ENCODE assay signal across 1 cellular context in the genomic region with DNA sequence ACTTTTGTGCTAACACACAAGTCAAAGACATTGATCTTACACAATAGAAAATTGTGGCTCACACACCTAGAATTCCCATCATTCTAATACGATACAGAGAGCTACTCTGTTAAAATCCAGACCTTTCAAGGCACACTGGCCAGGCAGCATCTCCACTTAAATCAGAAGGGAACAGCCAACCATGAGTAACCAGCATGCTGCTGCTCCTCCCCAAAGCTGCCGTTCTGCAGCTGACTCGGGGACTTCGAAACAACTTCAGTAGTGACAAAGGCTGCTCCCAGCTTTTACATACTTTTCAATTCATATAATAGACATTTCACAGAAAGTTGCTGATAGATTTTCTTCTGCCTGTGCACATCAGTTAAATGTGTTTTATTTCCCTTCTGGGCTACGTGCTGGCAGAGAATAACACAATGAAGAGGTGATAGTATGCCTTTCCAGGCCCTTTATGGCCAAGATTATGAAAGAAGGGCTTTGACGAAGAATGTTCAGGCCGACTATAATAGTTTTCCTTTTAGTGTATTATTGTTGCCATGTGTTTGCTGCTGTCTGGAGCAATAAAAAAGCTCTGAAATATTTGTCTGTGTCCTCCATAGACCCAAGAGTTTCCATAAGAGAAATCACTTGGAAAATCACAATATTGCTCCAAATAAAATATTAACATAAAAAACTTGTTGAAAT.
TF ChIP-seq lines count a peak whose summit lies in the region.

No MANE protein-coding gene starts in this region.

TF ChIP-seq in HepG2, 621 proteins besides CTCF, POLR2A, EP300 and RAD21:
- TF ChIP-seq RBM22 (optimal IDR thresholded peaks at IDR 0.05; ENCODE audit: low read length) (peak; percentile 69), ZNF552 (CRISPR knock-in tag; IDR thresholded peaks at IDR 0.05; ENCODE audit: borderline replicate concordance) (no peak), FOXK2 (IDR thresholded peaks at IDR 0.05) (no peak), ZKSCAN8 (CRISPR knock-in tag; IDR thresholded peaks at IDR 0.05; ENCODE audit: borderline replicate concordance) (no peak)
- TF ChIP-seq, protein P1, sequence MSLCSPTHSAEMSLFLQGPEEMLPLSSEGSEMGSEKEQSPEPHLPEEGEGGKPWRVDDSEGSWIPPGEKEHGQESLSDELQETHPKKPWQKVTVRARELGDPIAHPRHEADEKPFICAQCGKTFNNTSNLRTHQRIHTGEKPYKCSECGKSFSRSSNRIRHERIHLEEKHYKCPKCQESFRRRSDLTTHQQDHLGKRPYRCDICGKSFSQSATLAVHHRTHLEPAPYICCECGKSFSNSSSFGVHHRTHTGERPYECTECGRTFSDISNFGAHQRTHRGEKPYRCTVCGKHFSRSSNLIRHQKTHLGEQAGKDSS (CRISPR knock-in tag; IDR thresholded peaks at IDR 0.05; ENCODE audit: borderline replicate concordance, low read depth) = no peak
- TF ChIP-seq, protein P2, sequence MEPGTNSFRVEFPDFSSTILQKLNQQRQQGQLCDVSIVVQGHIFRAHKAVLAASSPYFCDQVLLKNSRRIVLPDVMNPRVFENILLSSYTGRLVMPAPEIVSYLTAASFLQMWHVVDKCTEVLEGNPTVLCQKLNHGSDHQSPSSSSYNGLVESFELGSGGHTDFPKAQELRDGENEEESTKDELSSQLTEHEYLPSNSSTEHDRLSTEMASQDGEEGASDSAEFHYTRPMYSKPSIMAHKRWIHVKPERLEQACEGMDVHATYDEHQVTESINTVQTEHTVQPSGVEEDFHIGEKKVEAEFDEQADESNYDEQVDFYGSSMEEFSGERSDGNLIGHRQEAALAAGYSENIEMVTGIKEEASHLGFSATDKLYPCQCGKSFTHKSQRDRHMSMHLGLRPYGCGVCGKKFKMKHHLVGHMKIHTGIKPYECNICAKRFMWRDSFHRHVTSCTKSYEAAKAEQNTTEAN (CRISPR knock-in tag; conservative IDR thresholded peaks at IDR 0.05) = no peak
